8 cellular contexts compared by ENCODE assay signal in the genomic region with DNA sequence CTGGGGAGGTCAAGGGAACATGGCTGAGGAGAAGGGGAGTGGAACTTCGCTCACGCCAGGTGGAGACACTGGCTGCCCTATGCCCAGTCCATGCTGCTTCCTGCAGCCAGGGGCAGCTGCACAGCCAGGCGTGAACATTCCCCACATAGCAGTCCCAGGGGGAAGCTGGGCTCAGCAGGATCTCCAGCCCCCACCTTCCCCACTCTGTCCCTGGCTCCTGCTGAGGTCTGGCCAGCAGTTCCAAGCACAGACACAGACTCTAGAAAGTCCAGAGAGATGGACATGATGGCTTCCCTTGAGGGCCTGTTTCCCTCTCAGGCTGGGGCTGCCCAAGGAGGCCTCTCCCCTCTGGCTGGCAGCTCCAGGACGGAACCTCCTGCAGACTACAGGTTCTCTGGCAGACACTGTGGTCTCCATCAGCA. TPM values are rescaled to one million over a fixed set of nuclear protein-coding genes. Genes with fewer than 3 reads are reported as not detected.
DNase-seq lines count a peak whose midpoint lies in the region; ATAC-seq and TF ChIP-seq lines count a peak whose summit lies in the region.

No MANE protein-coding gene starts in this region.

- intact Hi-C loops in heart right ventricle (cut with DNase I): loop anchor here in 1 of 10 donors (2.0 kb wide), 1 partner anchor 16 kb away; no protein-coding TSS in a partner anchor

- H3K4me3 ChIP-seq in heart right ventricle: peak overlapping the region in 3 of 10 donors; percentile 6 to 22 (median 13)

- H3K9me3 ChIP-seq in heart right ventricle: no peaks in the 10 kb centered on the region

- H3K4me1 ChIP-seq in heart right ventricle: peaks cover 62 to 100% (median 99%) of the 10 kb centered on the region in 9 donors

- H3K27me3 ChIP-seq in heart right ventricle: no peaks in the 10 kb centered on the region

- H3K36me3 ChIP-seq in heart right ventricle: peaks cover 0 to 21% (median 4%) of the 10 kb centered on the region in 9 donors

- WGBS in heart right ventricle, 2 donors: 5 to 13% methylated on average over 4 of the region's 4 CpGs

- TF ChIP-seq CTCF in VCaP (conservative IDR thresholded peaks at IDR 0.05): no peak
- TF ChIP-seq CTCF in heart right ventricle (IDR thresholded peaks at IDR 0.05): peak; percentile 36 to 73 (median 58)

- peak; percentile 50 to 79 (median 65) for ATAC-seq in heart right ventricle
- no peak for ATAC-seq in esophagus mucosa

- H3K27ac ChIP-seq in VCaP (peak overlapping the region; percentile 89), heart right ventricle (peak overlapping the region; percentile 86 to 97 (median 95))

- DNase-seq in Caki2 (ENCODE audit: low read depth): peak; percentile 84
- DNase-seq in heart right ventricle: peak; percentile 77 to 79
- peak; percentile 74 for DNase-seq in pulmonary artery endothelial cell (ENCODE audit: low read depth, low spot score)
- no peak for DNase-seq in CD1c-positive myeloid dendritic cell (ENCODE audit: extremely low spot score)
- no peak for DNase-seq in NCI-H1436 treated with DMSO at 0.1 percent for 48 hours (lab: John Stamatoyannopoulos, UW)
- DNase-seq in amniotic stem cell (lab: John Stamatoyannopoulos, UW): no peak

- in situ Hi-C loops in Caki2 (cut with HindIII; ENCODE audit: low pct_unique_long_range_greater_than_20kb, low sequenced_read_pairs): no loop called here

RNA-seq across cellular contexts. Expression of a gene that starts 9.3 kb away (rescaled TPM):
- 56.9 and 111 TPM in 2 replicates for total RNA-seq in Caki2 (2014; rRNA removed; shearing (Covaris generic); ENCODE audit: low replicate concordance)
- 100 to 1,000 TPM; 113 to 217 (median 156) TPM for total RNA-seq in heart right ventricle
- polyA plus RNA-seq in heart right ventricle: 10 to 100 TPM; 80.2 to 95.8 TPM
- total RNA-seq in pulmonary artery endothelial cell: 71.6 and 76.9 TPM in 2 replicates
- 1,050 TPM for total RNA-seq in esophagus mucosa

RNA-seq across cellular contexts. Expression of a gene that starts 34.6 kb away (rescaled TPM):
- total RNA-seq in Caki2 (2014; rRNA removed; shearing (Covaris generic); ENCODE audit: low replicate concordance): 148 and 200 TPM in 2 replicates
- total RNA-seq in heart right ventricle: 1 to 10 TPM; 2.0 to 7.5 (median 3.8) TPM
- polyA plus RNA-seq in heart right ventricle: 1 to 10 TPM; 5.6 to 7.3 TPM
- total RNA-seq in pulmonary artery endothelial cell: 49.1 and 59.4 TPM in 2 replicates
- 1.9 TPM for total RNA-seq in esophagus mucosa

RNA-seq across cellular contexts. Expression of a gene that starts 35.6 kb away (rescaled TPM):
- total RNA-seq in Caki2 (2014; rRNA removed; shearing (Covaris generic); ENCODE audit: low replicate concordance): 315 and 351 TPM in 2 replicates
- total RNA-seq in heart right ventricle: 10 to 100 TPM in 4 of 10 donors, 1 to 10 TPM in 6; 4.8 to 31.8 (median 8.7) TPM
- 10 to 100 TPM; 27.8 to 29.3 TPM for polyA plus RNA-seq in heart right ventricle
- total RNA-seq in pulmonary artery endothelial cell: 139 and 196 TPM in 2 replicates
- 3.1 TPM for total RNA-seq in esophagus mucosa

RNA-seq across cellular contexts. Expression of a gene that starts 42.7 kb away (rescaled TPM):
- total RNA-seq in Caki2 (2014; rRNA removed; shearing (Covaris generic); ENCODE audit: low replicate concordance): not detected in 2 replicates
- total RNA-seq in heart right ventricle: under 1 TPM in 1 of 10 donors, not detected in 9; 0.18 TPM
- under 1 TPM in 1 of 2 donors, not detected in 1; 0.03 TPM for polyA plus RNA-seq in heart right ventricle
- 0.07 and 0.18 TPM in 2 replicates for total RNA-seq in pulmonary artery endothelial cell
- total RNA-seq in esophagus mucosa: 1.4 TPM

RNA-seq across cellular contexts. Expression of a gene that starts 58.9 kb away (rescaled TPM):
- total RNA-seq in Caki2 (2014; rRNA removed; shearing (Covaris generic); ENCODE audit: low replicate concordance): 69.5 and 97.0 TPM in 2 replicates
- total RNA-seq in heart right ventricle (10 to 100 TPM; 14.5 to 25.0 (median 20.5) TPM), pulmonary artery endothelial cell (68.8 and 72.0 TPM in 2 replicates), esophagus mucosa (22.8 TPM)
- polyA plus RNA-seq in heart right ventricle: 10 to 100 TPM; 42.1 to 48.5 TPM

Comparison
In these comparisons a context has a peak if more than half of its experiments do, and no peak if none do; other contexts are left out.
1. DNase-seq: peak in Caki2 (single experiment), heart right ventricle (2 of 2) and pulmonary artery endothelial cell (single experiment); none in CD1c-positive myeloid dendritic cell (single experiment), NCI-H1436 treated with DMSO at 0.1 percent for 48 hours (single experiment) and amniotic stem cell (single experiment).